ENCODE assay signal across 1 cellular context in the genomic region with DNA sequence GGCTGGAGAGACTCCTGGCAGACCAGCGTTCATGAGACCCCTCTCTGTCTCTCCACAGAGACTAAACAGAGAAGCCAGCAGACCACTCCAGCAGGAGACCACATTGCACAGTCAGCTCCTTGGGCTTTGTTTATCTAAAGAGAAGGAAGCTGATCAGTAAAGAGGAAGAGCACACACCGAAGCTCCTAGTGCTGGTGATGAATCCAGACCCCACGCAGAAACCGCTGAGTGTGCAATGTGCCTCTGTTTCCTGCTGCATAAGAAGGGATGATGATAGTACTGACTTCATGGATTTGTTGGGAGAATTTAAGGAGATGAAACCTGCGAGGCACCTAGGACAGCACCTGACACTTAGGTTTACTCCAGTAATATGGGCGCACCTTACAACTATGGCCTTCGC.
TF ChIP-seq lines count a peak whose summit lies in the region.

No MANE protein-coding gene starts in this region.

TF ChIP-seq in HepG2, 621 proteins besides CTCF, POLR2A, EP300 and RAD21 (continued from another document):
- TF ChIP-seq, protein P1, sequence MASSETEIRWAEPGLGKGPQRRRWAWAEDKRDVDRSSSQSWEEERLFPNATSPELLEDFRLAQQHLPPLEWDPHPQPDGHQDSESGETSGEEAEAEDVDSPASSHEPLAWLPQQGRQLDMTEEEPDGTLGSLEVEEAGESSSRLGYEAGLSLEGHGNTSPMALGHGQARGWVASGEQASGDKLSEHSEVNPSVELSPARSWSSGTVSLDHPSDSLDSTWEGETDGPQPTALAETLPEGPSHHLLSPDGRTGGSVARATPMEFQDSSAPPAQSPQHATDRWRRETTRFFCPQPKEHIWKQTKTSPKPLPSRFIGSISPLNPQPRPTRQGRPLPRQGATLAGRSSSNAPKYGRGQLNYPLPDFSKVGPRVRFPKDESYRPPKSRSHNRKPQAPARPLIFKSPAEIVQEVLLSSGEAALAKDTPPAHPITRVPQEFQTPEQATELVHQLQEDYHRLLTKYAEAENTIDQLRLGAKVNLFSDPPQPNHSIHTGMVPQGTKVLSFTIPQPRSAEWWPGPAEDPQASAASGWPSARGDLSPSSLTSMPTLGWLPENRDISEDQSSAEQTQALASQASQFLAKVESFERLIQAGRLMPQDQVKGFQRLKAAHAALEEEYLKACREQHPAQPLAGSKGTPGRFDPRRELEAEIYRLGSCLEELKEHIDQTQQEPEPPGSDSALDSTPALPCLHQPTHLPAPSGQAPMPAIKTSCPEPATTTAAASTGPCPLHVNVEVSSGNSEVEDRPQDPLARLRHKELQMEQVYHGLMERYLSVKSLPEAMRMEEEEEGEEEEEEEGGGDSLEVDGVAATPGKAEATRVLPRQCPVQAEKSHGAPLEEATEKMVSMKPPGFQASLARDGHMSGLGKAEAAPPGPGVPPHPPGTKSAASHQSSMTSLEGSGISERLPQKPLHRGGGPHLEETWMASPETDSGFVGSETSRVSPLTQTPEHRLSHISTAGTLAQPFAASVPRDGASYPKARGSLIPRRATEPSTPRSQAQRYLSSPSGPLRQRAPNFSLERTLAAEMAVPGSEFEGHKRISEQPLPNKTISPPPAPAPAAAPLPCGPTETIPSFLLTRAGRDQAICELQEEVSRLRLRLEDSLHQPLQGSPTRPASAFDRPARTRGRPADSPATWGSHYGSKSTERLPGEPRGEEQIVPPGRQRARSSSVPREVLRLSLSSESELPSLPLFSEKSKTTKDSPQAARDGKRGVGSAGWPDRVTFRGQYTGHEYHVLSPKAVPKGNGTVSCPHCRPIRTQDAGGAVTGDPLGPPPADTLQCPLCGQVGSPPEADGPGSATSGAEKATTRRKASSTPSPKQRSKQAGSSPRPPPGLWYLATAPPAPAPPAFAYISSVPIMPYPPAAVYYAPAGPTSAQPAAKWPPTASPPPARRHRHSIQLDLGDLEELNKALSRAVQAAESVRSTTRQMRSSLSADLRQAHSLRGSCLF (CRISPR knock-in tag; IDR thresholded peaks at IDR 0.05; ENCODE audit: borderline replicate concordance), result no peak
- peak; percentile 46; the same call in 1 of the 2 replicates for TF ChIP-seq SALL1 (CRISPR knock-in tag; IDR thresholded peaks at IDR 0.05)
- no peak for TF ChIP-seq U2AF1 (optimal IDR thresholded peaks at IDR 0.05; ENCODE audit: low read depth, low read length)
- TF ChIP-seq, protein P2, sequence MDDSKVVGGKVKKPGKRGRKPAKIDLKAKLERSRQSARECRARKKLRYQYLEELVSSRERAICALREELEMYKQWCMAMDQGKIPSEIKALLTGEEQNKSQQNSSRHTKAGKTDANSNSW (CRISPR knock-in tag; IDR thresholded peaks at IDR 0.05; ENCODE audit: borderline replicate concordance), result no peak
- TF ChIP-seq, protein P3, sequence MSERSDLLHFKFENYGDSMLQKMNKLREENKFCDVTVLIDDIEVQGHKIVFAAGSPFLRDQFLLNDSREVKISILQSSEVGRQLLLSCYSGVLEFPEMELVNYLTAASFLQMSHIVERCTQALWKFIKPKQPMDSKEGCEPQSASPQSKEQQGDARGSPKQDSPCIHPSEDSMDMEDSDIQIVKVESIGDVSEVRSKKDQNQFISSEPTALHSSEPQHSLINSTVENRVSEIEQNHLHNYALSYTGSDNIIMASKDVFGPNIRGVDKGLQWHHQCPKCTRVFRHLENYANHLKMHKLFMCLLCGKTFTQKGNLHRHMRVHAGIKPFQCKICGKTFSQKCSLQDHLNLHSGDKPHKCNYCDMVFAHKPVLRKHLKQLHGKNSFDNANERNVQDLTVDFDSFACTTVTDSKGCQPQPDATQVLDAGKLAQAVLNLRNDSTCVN (CRISPR knock-in tag; IDR thresholded peaks at IDR 0.05; ENCODE audit: borderline replicate concordance), result no peak
- no peak for TF ChIP-seq PHF21A (CRISPR knock-in tag; IDR thresholded peaks at IDR 0.05)
- TF ChIP-seq, protein P4, sequence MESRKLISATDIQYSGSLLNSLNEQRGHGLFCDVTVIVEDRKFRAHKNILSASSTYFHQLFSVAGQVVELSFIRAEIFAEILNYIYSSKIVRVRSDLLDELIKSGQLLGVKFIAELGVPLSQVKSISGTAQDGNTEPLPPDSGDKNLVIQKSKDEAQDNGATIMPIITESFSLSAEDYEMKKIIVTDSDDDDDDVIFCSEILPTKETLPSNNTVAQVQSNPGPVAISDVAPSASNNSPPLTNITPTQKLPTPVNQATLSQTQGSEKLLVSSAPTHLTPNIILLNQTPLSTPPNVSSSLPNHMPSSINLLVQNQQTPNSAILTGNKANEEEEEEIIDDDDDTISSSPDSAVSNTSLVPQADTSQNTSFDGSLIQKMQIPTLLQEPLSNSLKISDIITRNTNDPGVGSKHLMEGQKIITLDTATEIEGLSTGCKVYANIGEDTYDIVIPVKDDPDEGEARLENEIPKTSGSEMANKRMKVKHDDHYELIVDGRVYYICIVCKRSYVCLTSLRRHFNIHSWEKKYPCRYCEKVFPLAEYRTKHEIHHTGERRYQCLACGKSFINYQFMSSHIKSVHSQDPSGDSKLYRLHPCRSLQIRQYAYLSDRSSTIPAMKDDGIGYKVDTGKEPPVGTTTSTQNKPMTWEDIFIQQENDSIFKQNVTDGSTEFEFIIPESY (CRISPR knock-in tag; IDR thresholded peaks at IDR 0.05), result 0 out of 2 replicates have a peak, but pooled peaks have one; percentile 10
- no peak for TF ChIP-seq ZSCAN21 (CRISPR knock-in tag; IDR thresholded peaks at IDR 0.05; ENCODE audit: borderline replicate concordance)
- TF ChIP-seq, protein P5, sequence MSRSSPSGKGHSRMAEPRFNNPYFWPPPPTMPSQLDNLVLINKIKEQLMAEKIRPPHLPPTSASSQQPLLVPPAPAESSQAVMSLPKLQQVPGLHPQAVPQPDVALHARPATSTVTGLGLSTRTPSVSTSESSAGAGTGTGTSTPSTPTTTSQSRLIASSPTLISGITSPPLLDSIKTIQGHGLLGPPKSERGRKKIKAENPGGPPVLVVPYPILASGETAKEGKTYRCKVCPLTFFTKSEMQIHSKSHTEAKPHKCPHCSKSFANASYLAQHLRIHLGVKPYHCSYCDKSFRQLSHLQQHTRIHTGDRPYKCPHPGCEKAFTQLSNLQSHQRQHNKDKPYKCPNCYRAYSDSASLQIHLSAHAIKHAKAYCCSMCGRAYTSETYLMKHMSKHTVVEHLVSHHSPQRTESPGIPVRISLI (CRISPR knock-in tag; IDR thresholded peaks at IDR 0.05; ENCODE audit: borderline replicate concordance), result no peak
- no peak for TF ChIP-seq ASH2L (IDR thresholded peaks at IDR 0.05; ENCODE audit: insufficient read length, low read depth, low read length)
- TF ChIP-seq, protein P6, sequence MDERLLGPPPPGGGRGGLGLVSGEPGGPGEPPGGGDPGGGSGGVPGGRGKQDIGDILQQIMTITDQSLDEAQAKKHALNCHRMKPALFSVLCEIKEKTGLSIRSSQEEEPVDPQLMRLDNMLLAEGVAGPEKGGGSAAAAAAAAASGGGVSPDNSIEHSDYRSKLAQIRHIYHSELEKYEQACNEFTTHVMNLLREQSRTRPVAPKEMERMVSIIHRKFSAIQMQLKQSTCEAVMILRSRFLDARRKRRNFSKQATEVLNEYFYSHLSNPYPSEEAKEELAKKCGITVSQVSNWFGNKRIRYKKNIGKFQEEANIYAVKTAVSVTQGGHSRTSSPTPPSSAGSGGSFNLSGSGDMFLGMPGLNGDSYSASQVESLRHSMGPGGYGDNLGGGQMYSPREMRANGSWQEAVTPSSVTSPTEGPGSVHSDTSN (CRISPR knock-in tag; IDR thresholded peaks at IDR 0.05), result no peak
- TF ChIP-seq, protein P7, sequence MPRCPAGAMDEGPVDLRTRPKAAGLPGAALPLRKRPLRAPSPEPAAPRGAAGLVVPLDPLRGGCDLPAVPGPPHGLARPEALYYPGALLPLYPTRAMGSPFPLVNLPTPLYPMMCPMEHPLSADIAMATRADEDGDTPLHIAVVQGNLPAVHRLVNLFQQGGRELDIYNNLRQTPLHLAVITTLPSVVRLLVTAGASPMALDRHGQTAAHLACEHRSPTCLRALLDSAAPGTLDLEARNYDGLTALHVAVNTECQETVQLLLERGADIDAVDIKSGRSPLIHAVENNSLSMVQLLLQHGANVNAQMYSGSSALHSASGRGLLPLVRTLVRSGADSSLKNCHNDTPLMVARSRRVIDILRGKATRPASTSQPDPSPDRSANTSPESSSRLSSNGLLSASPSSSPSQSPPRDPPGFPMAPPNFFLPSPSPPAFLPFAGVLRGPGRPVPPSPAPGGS (CRISPR knock-in tag; IDR thresholded peaks at IDR 0.05), result no peak
- peak; percentile 82 to 92 for TF ChIP-seq MAFK (conservative IDR thresholded peaks at IDR 0.05 in 1 of 2, IDR thresholded peaks at IDR 0.05 in 1 of 2; ENCODE audit: low read length in 2 of 2)
- TF ChIP-seq RBFOX2 (IDR thresholded peaks at IDR 0.05; ENCODE audit: low read depth, low read length), result no peak
- no peak for TF ChIP-seq DNMT3B (CRISPR knock-in tag; conservative IDR thresholded peaks at IDR 0.05)
- no peak for TF ChIP-seq BRD4 (CRISPR knock-in tag; IDR thresholded peaks at IDR 0.05)
- TF ChIP-seq KMT2B (CRISPR knock-in tag; IDR thresholded peaks at IDR 0.05), result no peak
- peak; percentile 84 for TF ChIP-seq MAFF (IDR thresholded peaks at IDR 0.05; ENCODE audit: low read depth, low read length)
- TF ChIP-seq ZNF20 (CRISPR knock-in tag; IDR thresholded peaks at IDR 0.05), result no peak
- TF ChIP-seq, protein P8, sequence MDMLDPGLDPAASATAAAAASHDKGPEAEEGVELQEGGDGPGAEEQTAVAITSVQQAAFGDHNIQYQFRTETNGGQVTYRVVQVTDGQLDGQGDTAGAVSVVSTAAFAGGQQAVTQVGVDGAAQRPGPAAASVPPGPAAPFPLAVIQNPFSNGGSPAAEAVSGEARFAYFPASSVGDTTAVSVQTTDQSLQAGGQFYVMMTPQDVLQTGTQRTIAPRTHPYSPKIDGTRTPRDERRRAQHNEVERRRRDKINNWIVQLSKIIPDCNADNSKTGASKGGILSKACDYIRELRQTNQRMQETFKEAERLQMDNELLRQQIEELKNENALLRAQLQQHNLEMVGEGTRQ (IDR thresholded peaks at IDR 0.05; ENCODE audit: low read depth, low read length), result no peak
- TF ChIP-seq, protein P8 (CRISPR knock-in tag; IDR thresholded peaks at IDR 0.05; ENCODE audit: borderline replicate concordance), result no peak
- TF ChIP-seq BORCS8-MEF2B (CRISPR knock-in tag; IDR thresholded peaks at IDR 0.05), result peak; percentile 16; the same call in 1 of the 2 replicates
- TF ChIP-seq ZNF207 (IDR thresholded peaks at IDR 0.05; ENCODE audit: borderline replicate concordance), result no peak
- no peak for TF ChIP-seq SP2 (CRISPR knock-in tag; IDR thresholded peaks at IDR 0.05)
- no peak for TF ChIP-seq RNF2 (conservative IDR thresholded peaks at IDR 0.05; ENCODE audit: low read depth)
- no peak for TF ChIP-seq ZNF790 (CRISPR knock-in tag; IDR thresholded peaks at IDR 0.05; ENCODE audit: borderline replicate concordance)
